ENCODE assay signal across 15 cellular contexts in the genomic region with DNA sequence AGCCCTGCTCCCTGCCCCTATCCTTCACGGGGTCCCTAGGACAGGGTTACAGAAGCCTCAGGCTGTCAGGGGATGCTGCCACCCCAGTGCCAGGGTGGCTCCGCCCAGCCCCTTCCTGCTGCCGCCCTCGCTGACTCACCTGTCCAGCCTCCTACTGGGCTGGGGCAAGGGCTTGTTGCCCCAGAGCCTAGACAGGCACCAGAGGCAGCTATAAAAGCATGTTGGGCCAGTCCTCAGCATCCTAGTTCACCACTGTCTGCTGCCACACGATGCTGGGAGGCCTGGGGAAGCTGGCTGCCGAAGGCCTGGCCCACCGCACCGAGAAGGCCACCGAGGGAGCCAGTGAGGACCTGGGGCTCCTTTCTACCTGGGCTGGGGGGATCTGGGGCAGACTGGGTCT. TPM values are rescaled to one million over a fixed set of nuclear protein-coding genes. Genes with fewer than 3 reads are reported as not detected.
DNase-seq lines count a peak whose midpoint lies in the region; ATAC-seq and TF ChIP-seq lines count a peak whose summit lies in the region.
"Not testable (repeated sequence)": the region's sequence is repeated elsewhere in the genome, so short reads cannot be mapped to it uniquely, and the experiment has no call there.
"Had no signal": no experiment of that assay in that cellular context is flagged by ENCODE, and none has a peak within 500 bp of the region (broad histone marks: within the 10 kb centered on the region; RNA-seq: fewer than 3 reads in every experiment).

Gene FAM25A (plus strand): TSS at position 239 of the 400 bp plus-strand sequence. CDS start 31 bp downstream, at position 270.

- H3K27ac Mint-ChIP-seq in nephron progenitor cell: peak within 1 kb of the TSS; percentile 45

- not testable (repeated sequence) for H3K27ac ChIP-seq in mammary epithelial cell (ENCODE audit: insufficient read depth, low read depth, low read length)
- H3K27ac ChIP-seq in epithelial cell of prostate (peak within 1 kb of the TSS; percentile 91), foreskin keratinocyte (peak within 1 kb of the TSS; percentile 64), vagina (peak within 1 kb of the TSS; percentile 59)

- not testable (repeated sequence) for H3K9me3 ChIP-seq in MG63; mammary epithelial cell (replicated peaks; ENCODE audit: insufficient read depth, low read length); vagina

- CTCF ChIA-PET in mammary epithelial cell (lab: Charles Lee; ENCODE audit: low non-redundant PET): not testable (repeated sequence)

- 98% methylated on average over 5 of the region's 9 CpGs for WGBS in mammary epithelial cell (ENCODE audit: low coverage, missing lambda C conversion rate)

- intact Hi-C loops in mammary epithelial cell (cut with micrococcal nuclease): loop anchor here (5.0 kb wide), 1 partner anchor 48 kb away; no protein-coding TSS in a partner anchor
- intact Hi-C loops in vagina (cut with DNase I): not testable (repeated sequence)

- dilution Hi-C loops in mammary epithelial cell (cut with HindIII; ENCODE audit: low sequenced_read_pairs): not testable (repeated sequence)

- in situ Hi-C loops in mammary epithelial cell (cut with MboI; ENCODE audit: low sequenced_read_pairs in 2 of 2): not testable (repeated sequence)

- not testable (repeated sequence) for TF ChIP-seq CTCF in mammary epithelial cell (conservative IDR thresholded peaks at IDR 0.05 in 1 of 2, IDR thresholded peaks at IDR 0.05 in 1 of 2; ENCODE audit: extremely low read depth in 1 of 2, insufficient read depth in 1 of 2, low read depth in 1 of 2, low read length in 2 of 2); foreskin keratinocyte (conservative IDR thresholded peaks at IDR 0.05); nephron progenitor cell (IDR thresholded peaks at IDR 0.05); vagina (IDR thresholded peaks at IDR 0.05)

- not testable (repeated sequence) for TF ChIP-seq POLR2A in vagina (IDR thresholded peaks at IDR 0.05)

- H3K27me3 ChIP-seq in MG63; mammary epithelial cell (ENCODE audit: insufficient read depth, low read length); foreskin keratinocyte; vagina: not testable (repeated sequence)

- not testable (repeated sequence) for H3K4me2 ChIP-seq in mammary epithelial cell (ENCODE audit: insufficient read depth, low read depth, low read length)

- H3K9me3 Mint-ChIP-seq in nephron progenitor cell: not testable (repeated sequence)

- not testable (repeated sequence) for H3K4me1 Mint-ChIP-seq in nephron progenitor cell

- H3K36me3 ChIP-seq in MG63; mammary epithelial cell (ENCODE audit: insufficient read depth, low read length); vagina: not testable (repeated sequence)

- not testable (repeated sequence) for H3K27me3 Mint-ChIP-seq in nephron progenitor cell (ENCODE audit: low read depth, poor library complexity)

- not testable (repeated sequence) for H4K20me1 ChIP-seq in mammary epithelial cell (ENCODE audit: insufficient read depth, low read length)

- ATAC-seq in foreskin keratinocyte: not testable (repeated sequence)

- DNase-seq in HT-29 (ENCODE audit: low spot score): peak; percentile 38
- peak; percentile 34 for DNase-seq in MG63
- peak; percentile 28 for DNase-seq in mammary epithelial cell
- not testable (repeated sequence) for DNase-seq in epithelial cell of prostate (ENCODE audit: low read depth, low spot score); nephron progenitor cell; vagina (ENCODE audit: extremely low spot score in 2 of 2)
- peak in 1 of 2 donors; percentile 20 for DNase-seq in foreskin keratinocyte

- H3K4me1 ChIP-seq in mammary epithelial cell (ENCODE audit: insufficient read depth, low read length); foreskin keratinocyte; vagina: not testable (repeated sequence)

- not testable (repeated sequence) for H3K4me3 Mint-ChIP-seq in nephron progenitor cell

- H3K79me2 ChIP-seq in mammary epithelial cell (ENCODE audit: insufficient read depth, low read length): not testable (repeated sequence)

- H3K4me3 ChIP-seq in MG63; mammary epithelial cell (replicated peaks in 1 of 3; ENCODE audit: insufficient read depth in 1 of 3, low read depth in 2 of 3, low read length in 3 of 3); vagina: not testable (repeated sequence)

- H3K9ac ChIP-seq in mammary epithelial cell (ENCODE audit: insufficient read depth, low read length): not testable (repeated sequence)

- peak within 1 kb of the TSS; percentile 32 for H2AFZ ChIP-seq in mammary epithelial cell (ENCODE audit: low read depth, low read length)

- not testable (repeated sequence) for BruUV-seq in mammary epithelial cell (replicated peaks; lab: Mats Ljungman, UMichigan)

- not testable (repeated sequence) for H3K36me3 Mint-ChIP-seq in nephron progenitor cell (ENCODE audit: low read depth)

RNA-seq across cellular contexts. Expression of gene FAM25A, which starts in this region (rescaled TPM):
- total RNA-seq in HT-29 (2014; rRNA removed; shearing (Covaris generic)): 0.76 TPM in 1 of 2 replicates, not detected in the other
- 12.0 TPM in 1 of 2 replicates, not detected in the other for total RNA-seq in MG63 (2014; rRNA removed; shearing (Covaris generic); ENCODE audit: low replicate concordance)
- total RNA-seq in mammary epithelial cell (1 to 10 TPM in 1 of 2 donors, not detected in 1; 4.1 TPM), foreskin keratinocyte (0.56 TPM in 1 of 2 replicates, not detected in the other), vagina (40.0 TPM)
- polyA plus RNA-seq in mammary epithelial cell (5.8 TPM), foreskin keratinocyte (1.00 and 1.4 TPM in 2 replicates)
- not detected for polyA minus RNA-seq in mammary epithelial cell
- total RNA-seq: Caco-2; CD4-positive, alpha-beta T cell; Daoy; GM23248; H4 had no signal
- polyA plus RNA-seq: A549, BJ, GM23248, IgD-negative memory B cell had no signal

Comparison
In these comparisons a context has a peak if more than half of its experiments do, and no peak if none do; other contexts are left out.
1. Peak in DNase-seq in HT-29; RNA of the gene not detected or under 1 TPM.